18 cellular contexts compared by ENCODE assay signal in genomic region chr2:62032096-62032495, GRCh38.
DNase-seq lines count a peak whose midpoint lies in the region; ATAC-seq, FAIRE-seq and TF ChIP-seq lines count a peak whose summit lies in the region.
"Had no signal": no experiment of that assay in that cellular context is flagged by ENCODE, and none has a peak within 500 bp of the region (broad histone marks: within the 10 kb centered on the region; RNA-seq: fewer than 3 reads in every experiment).

No MANE protein-coding gene starts in this region.

- no peak overlapping the region for H2AFZ ChIP-seq in trophoblast cell (ENCODE audit: insufficient read depth, low read length, poor library complexity)

- TF ChIP-seq POLR2A in erythroblast (IDR thresholded peaks at IDR 0.05; ENCODE audit: low read length) = no peak

- no peak overlapping the region for H3K9ac ChIP-seq in trophoblast cell (ENCODE audit: low read length)

- no peak overlapping the region for H3K14ac ChIP-seq in trophoblast cell (ENCODE audit: low read length)

- no CpG with 5 or more reads among the region's 5 CpGs for whole genome bisulfite sequencing in trophoblast cell (ENCODE audit: extremely low coverage, insufficient coverage, insufficient read length)

- H2BK12ac ChIP-seq in trophoblast cell (ENCODE audit: low read length) = peak overlapping the region; percentile 2

- H3K27me3 Mint-ChIP-seq in natural killer cell treated with Interleukin-12 subunit alpha and Interleukin-12 subunit beta and Interleukin-15 and Interleukin-18, amount 100 ng/mL, for 72 hours = no peaks in the 10 kb centered on the region
- H3K27me3 Mint-ChIP-seq in activated naive CD4-positive, alpha-beta T cell treated with anti-CD3 and anti-CD28 coated beads for 36 hours (ENCODE audit: low read depth) = no peaks in the 10 kb centered on the region
- H3K27me3 Mint-ChIP-seq: T-cell had no signal

- no peak overlapping the region for H3K27ac ChIP-seq in trophoblast cell (ENCODE audit: low read depth, low read length)
- H3K27ac ChIP-seq: C4-2B had no signal

- no peak overlapping the region for H4K12ac ChIP-seq in trophoblast cell (ENCODE audit: low read depth, low read length)

- H3K36me3 ChIP-seq in bronchial epithelial cell (ENCODE audit: control insufficient read depth, insufficient read depth, low read length) = no peaks in the 10 kb centered on the region
- no peaks in the 10 kb centered on the region for H3K36me3 ChIP-seq in trophoblast cell (ENCODE audit: control insufficient read depth in 1 of 2, insufficient read depth in 2 of 2, low read length in 2 of 2)

- H4K8ac ChIP-seq in trophoblast cell (ENCODE audit: low read depth, low read length) = no peak overlapping the region

- no peaks in the 10 kb centered on the region for H3K9me3 ChIP-seq in trophoblast cell (ENCODE audit: insufficient read depth, low read depth, low read length)

- H2BK120ac ChIP-seq in trophoblast cell (ENCODE audit: insufficient read depth, low read length, poor library complexity) = peak overlapping the region; percentile 29

- peak overlapping the region; percentile 50 for H4K91ac ChIP-seq in trophoblast cell (ENCODE audit: low read depth, low read length)

- TF ChIP-seq RAD21 in Ishikawa (IDR thresholded peaks at IDR 0.05; ENCODE audit: low read depth) = no peak

- no peak for TF ChIP-seq EP300 in Ishikawa (IDR thresholded peaks at IDR 0.05; ENCODE audit: borderline replicate concordance)

- no peak overlapping the region for H3K18ac ChIP-seq in trophoblast cell (ENCODE audit: low read length)

- no peak overlapping the region for H2AK5ac ChIP-seq in trophoblast cell (ENCODE audit: low read length)

- no peak for TF ChIP-seq CTCF in GM12865 (IDR thresholded peaks at IDR 0.05; ENCODE audit: insufficient read depth, low read depth, low read length, missing control alignments)
- TF ChIP-seq CTCF in bronchial epithelial cell (IDR thresholded peaks at IDR 0.05; ENCODE audit: insufficient read depth, low read length, severe bottlenecking) = no peak

- H3K36me3 Mint-ChIP-seq in natural killer cell treated with Interleukin-12 subunit alpha and Interleukin-12 subunit beta and Interleukin-15 and Interleukin-18, amount 100 ng/mL, for 72 hours = no peaks in the 10 kb centered on the region
- peaks cover 3% of the 10 kb centered on the region for H3K36me3 Mint-ChIP-seq in activated naive CD4-positive, alpha-beta T cell treated with anti-CD3 and anti-CD28 coated beads for 36 hours (ENCODE audit: low read depth)

- CTCF ChIA-PET in activated naive CD4-positive, alpha-beta T cell treated with anti-CD3 and anti-CD28 coated beads for 36 hours (lab: Charles Lee) = interaction anchor here (1.5 kb wide), 1 partner anchor 9 kb away, joined by 4 read pairs; no protein-coding TSS in a partner anchor

- intact Hi-C loops in activated naive CD4-positive, alpha-beta T cell treated with anti-CD3 and anti-CD28 coated beads for 36 hours (cut with micrococcal nuclease) = no loop called here

- H3K4me2 ChIP-seq in trophoblast cell (ENCODE audit: low read length) = no peak overlapping the region

- H3K27ac Mint-ChIP-seq in natural killer cell treated with Interleukin-12 subunit alpha and Interleukin-12 subunit beta and Interleukin-15 and Interleukin-18, amount 100 ng/mL, for 72 hours = peak overlapping the region in 1 of 2 donors; percentile 63
- no peak overlapping the region for H3K27ac Mint-ChIP-seq in activated naive CD4-positive, alpha-beta T cell treated with anti-CD3 and anti-CD28 coated beads for 36 hours
- H3K27ac Mint-ChIP-seq: T-cell had no signal

- ATAC-seq in natural killer cell treated with Interleukin-12 subunit alpha and Interleukin-12 subunit beta and Interleukin-15 and Interleukin-18, amount 100 ng/mL, for 72 hours = no peak
- ATAC-seq: T-cell had no signal

- no peak overlapping the region for H2BK5ac ChIP-seq in trophoblast cell (ENCODE audit: low read depth, low read length, poor library complexity)

- DNase-seq in GM12865 (ENCODE audit: low read depth) = peak; percentile 74
- peak; percentile 20 for DNase-seq in bronchial epithelial cell (ENCODE audit: low read depth)
- peak; percentile 78 to 89 for DNase-seq in trophoblast cell
- DNase-seq in erythroblast (lab: John Stamatoyannopoulos, UW) = no peak
- DNase-seq in natural killer cell treated with Interleukin-12 subunit alpha and Interleukin-12 subunit beta and Interleukin-15 and Interleukin-18, amount 100 ng/mL, for 72 hours (ENCODE audit: low spot score) = no peak
- DNase-seq in activated naive CD4-positive, alpha-beta T cell treated with anti-CD3 and anti-CD28 coated beads for 36 hours = no peak
- DNase-seq: DMS79, IMR-90, Kasumi-1, NCI-H1105, NCI-H1694 treated with DMSO at 0.1 percent for 48 hours, NCI-H748 treated with DMSO at 0.1 percent for 48 hours, RPMI8226, SHP77 treated with DMSO at 0.1 percent for 48 hours, T-cell had no signal

- H3K79me1 ChIP-seq in trophoblast cell (ENCODE audit: low read length) = peaks cover 4% of the 10 kb centered on the region

- H3K27me3 ChIP-seq in bronchial epithelial cell (ENCODE audit: control insufficient read depth, insufficient read depth, low read length) (no peaks in the 10 kb centered on the region), trophoblast cell (ENCODE audit: insufficient read depth, low read length) (no peaks in the 10 kb centered on the region)

- H3K4me3 ChIP-seq in GM12865 (ENCODE audit: low read depth, low read length) (no peak overlapping the region), bronchial epithelial cell (ENCODE audit: low read depth, low read length) (no peak overlapping the region), trophoblast cell (ENCODE audit: low read depth, low read length) (no peak overlapping the region)

- H3K4me1 Mint-ChIP-seq in natural killer cell treated with Interleukin-12 subunit alpha and Interleukin-12 subunit beta and Interleukin-15 and Interleukin-18, amount 100 ng/mL, for 72 hours (ENCODE audit: low read depth in 2 of 2) = peaks cover 0 to 5% of the 10 kb centered on the region in 2 donors
- no peaks in the 10 kb centered on the region for H3K4me1 Mint-ChIP-seq in activated naive CD4-positive, alpha-beta T cell treated with anti-CD3 and anti-CD28 coated beads for 36 hours (ENCODE audit: low read depth)

- peaks cover 2% of the 10 kb centered on the region for H3K79me2 ChIP-seq in trophoblast cell (ENCODE audit: control insufficient read depth, insufficient read depth, low read length, poor library complexity)

- H3K4ac ChIP-seq in trophoblast cell (ENCODE audit: low read depth, low read length) = no peak overlapping the region

- peaks cover 4 to 9% of the 10 kb centered on the region in 2 experiments for H3K4me1 ChIP-seq in trophoblast cell (ENCODE audit: control insufficient read depth in 1 of 2, insufficient read depth in 2 of 2, low read length in 2 of 2)

- no peak overlapping the region for H3K23ac ChIP-seq in trophoblast cell (ENCODE audit: low read length)

- no peak for FAIRE-seq in bronchial epithelial cell (lab: Jason Lieb, UNC)
- FAIRE-seq: HTR-8/SVneo had no signal

- H3K4me3 Mint-ChIP-seq in natural killer cell treated with Interleukin-12 subunit alpha and Interleukin-12 subunit beta and Interleukin-15 and Interleukin-18, amount 100 ng/mL, for 72 hours = no peak overlapping the region
- H3K4me3 Mint-ChIP-seq in activated naive CD4-positive, alpha-beta T cell treated with anti-CD3 and anti-CD28 coated beads for 36 hours = no peak overlapping the region
- H3K4me3 Mint-ChIP-seq: T-cell had no signal

- no peaks in the 10 kb centered on the region for H3K9me3 Mint-ChIP-seq in natural killer cell treated with Interleukin-12 subunit alpha and Interleukin-12 subunit beta and Interleukin-15 and Interleukin-18, amount 100 ng/mL, for 72 hours
- H3K9me3 Mint-ChIP-seq in activated naive CD4-positive, alpha-beta T cell treated with anti-CD3 and anti-CD28 coated beads for 36 hours = no peaks in the 10 kb centered on the region
- H3K9me3 Mint-ChIP-seq: T-cell had no signal

TF ChIP-seq in Ishikawa, 13 proteins besides CTCF, POLR2A, EP300 and RAD21 (continues in another document):
- TF ChIP-seq EGR1 (IDR thresholded peaks at IDR 0.05) = no peak
- no peak for TF ChIP-seq REST (IDR thresholded peaks at IDR 0.05; ENCODE audit: low read depth)
- TF ChIP-seq MAX (IDR thresholded peaks at IDR 0.05) = no peak
- TF ChIP-seq CEBPB (IDR thresholded peaks at IDR 0.05) = no peak
- no peak for TF ChIP-seq NFIC (IDR thresholded peaks at IDR 0.05)
- no peak for TF ChIP-seq YY1 (IDR thresholded peaks at IDR 0.05; ENCODE audit: low read depth)
- TF ChIP-seq TAF1 (IDR thresholded peaks at IDR 0.05; ENCODE audit: low read depth) = no peak

Comparison
In these comparisons a context has a peak if more than half of its experiments do, and no peak if none do; other contexts are left out.
1. DNase-seq: peak in GM12865 (single experiment), bronchial epithelial cell (single experiment) and trophoblast cell (2 of 2); none in erythroblast (0 of 2), natural killer cell treated with Interleukin-12 subunit alpha and Interleukin-12 subunit beta and Interleukin-15 and Interleukin-18, amount 100 ng/mL, for 72 hours (single experiment) and activated naive CD4-positive, alpha-beta T cell treated with anti-CD3 and anti-CD28 coated beads for 36 hours (single experiment).